15 cellular contexts compared by ENCODE assay signal in genomic region chr2:44389895-44390294, GRCh38. TPM values are rescaled to one million over a fixed set of nuclear protein-coding genes. Genes with fewer than 3 reads are reported as not detected.
DNase-seq lines count a peak whose midpoint lies in the region; ATAC-seq and TF ChIP-seq lines count a peak whose summit lies in the region.
"Had no signal": no experiment of that assay in that cellular context is flagged by ENCODE, and none has a peak within 500 bp of the region (broad histone marks: within the 10 kb centered on the region; RNA-seq: fewer than 3 reads in every experiment).

No MANE protein-coding gene starts in this region.

- H3K4me2 ChIP-seq in GM23248 (ENCODE audit: unreplicated experiment) (no peak overlapping the region), SK-N-SH (no peak overlapping the region)
- H3K4me2 ChIP-seq: GM23338 had no signal

- no peak for TF ChIP-seq EP300 in SK-N-SH (IDR thresholded peaks at IDR 0.05; ENCODE audit: borderline replicate concordance in 1 of 2, low read depth in 1 of 2, low read length in 1 of 2)

- H2AFZ ChIP-seq in GM23248 (no peak overlapping the region), SK-N-SH (ENCODE audit: low read depth) (no peak overlapping the region)
- H2AFZ ChIP-seq: GM23338 had no signal

- H3K9ac ChIP-seq in GM23248 (no peak overlapping the region), SK-N-SH (no peak overlapping the region)

- H3K9me3 ChIP-seq in GM23248 (ENCODE audit: low read depth) = no peaks in the 10 kb centered on the region
- H3K9me3 ChIP-seq in SK-N-SH = no peaks in the 10 kb centered on the region
- peaks cover under 1% of the 10 kb centered on the region for H3K9me3 ChIP-seq in mucosa of descending colon

- 70 to 78% methylated on average over 1 of the region's 1 CpG for WGBS in GM23248 (ENCODE audit: low coverage in 1 of 2, low lambda C conversion rate in 2 of 2, missing lambda C conversion rate in 2 of 2), 2 experiments
- WGBS in SK-N-SH (ENCODE audit: low lambda C conversion rate) = 62% methylated on average over 1 of the region's 1 CpG

- intact Hi-C loops in mucosa of descending colon (cut with DNase I, micrococcal nuclease) = no loop called here

- ATAC-seq in mucosa of descending colon = no peak
- ATAC-seq: GM23338 had no signal

- TF ChIP-seq RAD21 in SK-N-SH (IDR thresholded peaks at IDR 0.05; ENCODE audit: low read length) = 0 out of 2 replicates have a peak, but pooled peaks have one; percentile 13

- POLR2A ChIA-PET in SK-N-SH (lab: Yijun Ruan, JAX) = no interaction called here

- H3K27me3 ChIP-seq in GM23248 (replicated peaks; ENCODE audit: insufficient read depth) = no peaks in the 10 kb centered on the region
- no peaks in the 10 kb centered on the region for H3K27me3 ChIP-seq in SK-N-SH (ENCODE audit: insufficient read depth)

- CTCF ChIA-PET in SK-N-SH (lab: Yijun Ruan, JAX) = interaction anchor here (0.6 to 20.3 kb wide), 26 partner anchors 13 to 582 kb away, joined by 3 to 299 read pairs (median 6); partner anchors contain the start of genes CAMKMT and PREPL

- H3K36me3 ChIP-seq in GM23248 (ENCODE audit: low read depth) = no peaks in the 10 kb centered on the region
- H3K36me3 ChIP-seq in SK-N-SH (replicated peaks in 1 of 2; ENCODE audit: control insufficient read depth in 1 of 2, insufficient read depth in 2 of 2, low read length in 1 of 2) = no peaks in the 10 kb centered on the region
- H3K36me3 ChIP-seq in mucosa of descending colon (ENCODE audit: low read depth) = no peaks in the 10 kb centered on the region

- H3K4me3 ChIP-seq in AG09309 (ENCODE audit: control insufficient read depth, low read depth, low read length) = no peak overlapping the region
- no peak overlapping the region for H3K4me3 ChIP-seq in GM23248
- no peak overlapping the region for H3K4me3 ChIP-seq in SK-N-SH (ENCODE audit: low read depth in 2 of 2, low read length in 1 of 2)
- H3K4me3 ChIP-seq in fibroblast of villous mesenchyme (ENCODE audit: low read depth, low read length) = no peak overlapping the region
- no peak overlapping the region for H3K4me3 ChIP-seq in mucosa of descending colon
- H3K4me3 ChIP-seq: GM23338, SK-N-MC had no signal

- H3K9me2 ChIP-seq in GM23248 (ENCODE audit: insufficient read depth) (no peaks in the 10 kb centered on the region), SK-N-SH (no peaks in the 10 kb centered on the region)

- H3F3A ChIP-seq in GM23248 (ENCODE audit: insufficient read depth) (no peaks in the 10 kb centered on the region), SK-N-SH (replicated peaks; ENCODE audit: insufficient read depth) (no peaks in the 10 kb centered on the region)

- in situ Hi-C loops in GM23248 (cut with MboI) = no loop called here

- H3K79me2 ChIP-seq in GM23248 (ENCODE audit: insufficient read depth) = no peaks in the 10 kb centered on the region
- no peaks in the 10 kb centered on the region for H3K79me2 ChIP-seq in SK-N-SH (ENCODE audit: insufficient read depth)

- H3K27ac ChIP-seq in GM23248 (no peak overlapping the region), SK-N-SH (ENCODE audit: low read depth in 2 of 2, low read length in 1 of 2) (no peak overlapping the region)
- H3K27ac ChIP-seq: SK-N-MC had no signal

- DNase-seq in AG09309 (ENCODE audit: low read depth) (no peak), GM23248 (peak; percentile 19), SK-N-SH (no peak), fibroblast of villous mesenchyme (ENCODE audit: low read depth) (no peak), ecto neural progenitor cell (ENCODE audit: low spot score) (no peak), GF-D8 (lab: John Stamatoyannopoulos, UW) (no peak), mucosa of descending colon (no peak), kidney glomerular epithelial cell (lab: John Stamatoyannopoulos, UW) (no peak)
- DNase-seq: activated CD4-positive, alpha-beta T cell treated with anti-CD3 and anti-CD28 coated beads for 4 hours; anterior cingulate cortex; NCI-H1048; NCI-H524; stimulated activated CD4-positive, alpha-beta T cell treated with anti-CD3 and anti-CD28 coated beads, Interleukin-4, amount 100 ng/mL, for 4 hours had no signal

- TF ChIP-seq CTCF in AG09309 (IDR thresholded peaks at IDR 0.05; ENCODE audit: control insufficient read depth, insufficient read depth, low read depth, low read length, missing control alignments) (peak; percentile 30), SK-N-SH (IDR thresholded peaks at IDR 0.05) (peak; percentile 69), fibroblast of villous mesenchyme (IDR thresholded peaks at IDR 0.05; ENCODE audit: insufficient read depth, low read depth, low read length) (peak; percentile 36), mucosa of descending colon (IDR thresholded peaks at IDR 0.05) (no peak)

- H4K20me1 ChIP-seq in GM23248 (ENCODE audit: insufficient read depth) (no peaks in the 10 kb centered on the region), SK-N-SH (ENCODE audit: insufficient read depth) (no peaks in the 10 kb centered on the region)

- H3K4me1 ChIP-seq in GM23248 (ENCODE audit: insufficient read depth) (no peaks in the 10 kb centered on the region), SK-N-SH (ENCODE audit: control insufficient read depth in 1 of 2, insufficient read depth in 2 of 2, low read depth in 1 of 2, low read length in 1 of 2) (no peaks in the 10 kb centered on the region; a peak in 1 of 4 replicates), mucosa of descending colon (ENCODE audit: low read depth) (no peaks in the 10 kb centered on the region)

TF ChIP-seq in SK-N-SH, 30 proteins besides CTCF, POLR2A, EP300 and RAD21:
- TF ChIP-seq MAX (IDR thresholded peaks at IDR 0.05; ENCODE audit: low read depth) (no peak), ELF1 (IDR thresholded peaks at IDR 0.05) (no peak), MEF2A (IDR thresholded peaks at IDR 0.05; ENCODE audit: borderline replicate concordance, low read depth) (no peak), RXRA (IDR thresholded peaks at IDR 0.05; ENCODE audit: borderline replicate concordance, low read depth) (no peak), GABPA (IDR thresholded peaks at IDR 0.05; ENCODE audit: low read depth) (no peak), PBX3 (IDR thresholded peaks at IDR 0.05) (no peak), ZBTB33 (IDR thresholded peaks at IDR 0.05; ENCODE audit: borderline replicate concordance, low read depth) (no peak), NFIC (IDR thresholded peaks at IDR 0.05; ENCODE audit: borderline replicate concordance) (no peak), FOSL2 (IDR thresholded peaks at IDR 0.05; ENCODE audit: borderline replicate concordance, low read depth) (no peak), MXI1 (IDR thresholded peaks at IDR 0.05; ENCODE audit: low read depth, low read length) (no peak), TCF12 (IDR thresholded peaks at IDR 0.05) (no peak), JUND (IDR thresholded peaks at IDR 0.05) (no peak)

RNA-seq across cellular contexts. Expression of gene CAMKMT, which starts 28.1 kb away (rescaled TPM):
- total RNA-seq in GM23248 (2014; rRNA removed; shearing (Covaris generic)) = 3.1 and 7.5 TPM in 2 replicates
- polyA plus RNA-seq in GM23248 (2016; fragmentation: Nextera tagmentation; extraction: Ambion mirVana) (5.5 and 6.9 TPM in 2 replicates), SK-N-SH (2012; rRNA removed) (5.9 and 6.2 TPM in 2 replicates)
- 7.7 and 9.8 TPM in 2 replicates for polyA plus RNA-seq in SK-N-SH (2012; cell fraction: cytosol; rRNA removed)
- 4.9 TPM in 2 replicates for polyA plus RNA-seq in SK-N-SH (2012; cell fraction: nucleus; rRNA removed)
- total RNA-seq in fibroblast of villous mesenchyme (8.7 and 9.9 TPM in 2 replicates), mucosa of descending colon (10 to 100 TPM; 13.2 to 16.0 (median 14.1) TPM)

RNA-seq across cellular contexts. Expression of gene PREPL, which starts 28.6 kb away (rescaled TPM):
- 38.6 and 42.6 TPM in 2 replicates for total RNA-seq in GM23248 (2014; rRNA removed; shearing (Covaris generic))
- 28.7 and 31.5 TPM in 2 replicates for polyA plus RNA-seq in GM23248 (2016; fragmentation: Nextera tagmentation; extraction: Ambion mirVana)
- 22.6 and 32.8 TPM in 2 replicates for polyA plus RNA-seq in SK-N-SH (2012; rRNA removed)
- polyA plus RNA-seq in SK-N-SH (2012; cell fraction: cytosol; rRNA removed) = 35.2 and 40.2 TPM in 2 replicates
- 17.4 and 45.0 TPM in 2 replicates for polyA plus RNA-seq in SK-N-SH (2012; cell fraction: nucleus; rRNA removed)
- 30.0 and 68.2 TPM in 2 replicates for total RNA-seq in fibroblast of villous mesenchyme
- 10 to 100 TPM; 32.5 to 48.7 (median 32.5) TPM for total RNA-seq in mucosa of descending colon
